ENCODE assay signal across 1 cellular context in genomic region chr9:104838958-104839357, GRCh38.
TF ChIP-seq lines count a peak whose summit lies in the region.

No MANE protein-coding gene starts in this region.

TF ChIP-seq in WTC11, 78 proteins besides CTCF, POLR2A, EP300 and RAD21 (continued from another document):
- no peak for TF ChIP-seq IRF2 (CRISPR knock-in tag; IDR thresholded peaks at IDR 0.05; ENCODE audit: borderline replicate concordance, low read depth)
